1 cellular context compared by ENCODE assay signal in the genomic region with DNA sequence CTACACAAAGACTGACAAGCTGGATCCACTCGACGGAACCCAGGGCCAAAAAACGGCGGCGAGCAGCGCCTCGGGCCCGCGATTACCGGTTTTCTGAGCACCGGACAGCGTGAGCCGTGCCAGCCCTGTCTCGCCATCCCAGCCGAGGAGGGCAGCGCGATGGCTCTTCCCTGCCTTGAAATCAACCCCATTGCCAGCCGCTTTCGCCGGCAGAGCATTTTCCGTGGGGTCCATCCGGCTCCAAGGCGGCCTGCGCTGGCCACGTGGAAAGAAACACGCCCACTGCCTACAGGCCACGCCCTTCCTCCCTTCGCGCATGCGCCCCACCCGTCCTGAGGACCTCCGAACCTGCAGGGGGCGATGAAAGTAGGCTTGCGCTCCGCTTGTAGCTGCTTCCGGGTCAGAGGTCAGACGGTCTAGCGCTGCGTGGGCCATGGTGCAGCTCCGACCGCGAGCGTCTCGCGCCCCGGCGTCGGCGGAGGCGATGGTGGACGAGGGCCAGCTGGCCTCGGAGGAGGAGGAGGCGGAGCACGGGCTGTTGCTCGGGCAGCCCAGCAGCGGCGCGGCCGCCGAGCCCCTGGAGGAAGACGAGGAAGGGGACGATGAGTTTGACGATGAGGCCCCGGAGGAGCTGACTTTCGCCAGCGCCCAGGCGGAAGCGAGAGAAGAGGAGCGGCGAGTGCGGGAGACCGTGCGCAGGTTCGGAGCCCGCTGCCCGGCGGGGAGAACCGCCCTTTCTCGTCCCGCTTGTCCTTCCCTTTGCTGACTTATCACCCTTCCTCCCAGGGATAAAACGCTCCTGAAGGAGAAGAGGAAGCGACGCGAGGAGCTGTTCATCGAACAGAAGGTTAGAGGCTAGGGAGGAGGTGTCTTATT.
A peak's percentile ranks its signal among the peaks of the same experiment; 100 is the strongest.
TF ChIP-seq lines count a peak whose summit lies in the region.

A gene (plus strand): TSS at position 410 of the 876 bp plus-strand sequence. CDS start 24 bp downstream, at position 434.

TF ChIP-seq in HepG2, 621 proteins besides CTCF, POLR2A, EP300 and RAD21 (continued from another document and continues in another):
- TF ChIP-seq, protein P1, sequence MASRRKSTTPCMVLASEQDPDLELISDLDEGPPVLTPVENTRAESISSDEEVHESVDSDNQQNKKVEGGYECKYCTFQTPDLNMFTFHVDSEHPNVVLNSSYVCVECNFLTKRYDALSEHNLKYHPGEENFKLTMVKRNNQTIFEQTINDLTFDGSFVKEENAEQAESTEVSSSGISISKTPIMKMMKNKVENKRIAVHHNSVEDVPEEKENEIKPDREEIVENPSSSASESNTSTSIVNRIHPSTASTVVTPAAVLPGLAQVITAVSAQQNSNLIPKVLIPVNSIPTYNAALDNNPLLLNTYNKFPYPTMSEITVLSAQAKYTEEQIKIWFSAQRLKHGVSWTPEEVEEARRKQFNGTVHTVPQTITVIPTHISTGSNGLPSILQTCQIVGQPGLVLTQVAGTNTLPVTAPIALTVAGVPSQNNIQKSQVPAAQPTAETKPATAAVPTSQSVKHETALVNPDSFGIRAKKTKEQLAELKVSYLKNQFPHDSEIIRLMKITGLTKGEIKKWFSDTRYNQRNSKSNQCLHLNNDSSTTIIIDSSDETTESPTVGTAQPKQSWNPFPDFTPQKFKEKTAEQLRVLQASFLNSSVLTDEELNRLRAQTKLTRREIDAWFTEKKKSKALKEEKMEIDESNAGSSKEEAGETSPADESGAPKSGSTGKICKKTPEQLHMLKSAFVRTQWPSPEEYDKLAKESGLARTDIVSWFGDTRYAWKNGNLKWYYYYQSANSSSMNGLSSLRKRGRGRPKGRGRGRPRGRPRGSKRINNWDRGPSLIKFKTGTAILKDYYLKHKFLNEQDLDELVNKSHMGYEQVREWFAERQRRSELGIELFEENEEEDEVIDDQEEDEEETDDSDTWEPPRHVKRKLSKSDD (CRISPR knock-in tag; IDR thresholded peaks at IDR 0.05; ENCODE audit: low read depth): peak; percentile 95
- TF ChIP-seq SMAD1 (CRISPR knock-in tag; IDR thresholded peaks at IDR 0.05; ENCODE audit: borderline replicate concordance, low read depth) (peak; percentile 99; the same call in 1 of the 2 replicates), HOXD1 (CRISPR knock-in tag; IDR thresholded peaks at IDR 0.05) (peak; percentile 95), IKZF1 (IDR thresholded peaks at IDR 0.05) (no peak), GFI1 (CRISPR knock-in tag; IDR thresholded peaks at IDR 0.05; ENCODE audit: borderline replicate concordance) (peak; percentile 55; the same call in 1 of the 2 replicates), NFE2L1 (CRISPR knock-in tag; IDR thresholded peaks at IDR 0.05; ENCODE audit: borderline replicate concordance) (peak; percentile 74), ZNF24 (IDR thresholded peaks at IDR 0.05) (no peak), CHD4 (IDR thresholded peaks at IDR 0.05; ENCODE audit: borderline replicate concordance, low read length) (0 out of 2 replicates have a peak, but pooled peaks have one; percentile 16), ZNF326 (CRISPR knock-in tag; IDR thresholded peaks at IDR 0.05; ENCODE audit: borderline replicate concordance) (peak; percentile 35), CEBPB (IDR thresholded peaks at IDR 0.05; ENCODE audit: borderline replicate concordance, low read depth, low read length) (no peak), ZNF350 (CRISPR knock-in tag; IDR thresholded peaks at IDR 0.05; ENCODE audit: borderline replicate concordance, low read depth) (peak; percentile 99), BHLHE40 (IDR thresholded peaks at IDR 0.05; ENCODE audit: low read length) (peak; percentile 18; the same call in 1 of the 2 replicates), ZNF781 (CRISPR knock-in tag; IDR thresholded peaks at IDR 0.05; ENCODE audit: borderline replicate concordance, not compliant biosample characterization) (peak; percentile 94), U2AF2 (IDR thresholded peaks at IDR 0.05; ENCODE audit: low read depth, low read length) (no peak), ZNF235 (CRISPR knock-in tag; IDR thresholded peaks at IDR 0.05; ENCODE audit: borderline replicate concordance) (peak; percentile 78; the same call in 1 of the 2 replicates), IKZF4 (CRISPR knock-in tag; IDR thresholded peaks at IDR 0.05; ENCODE audit: borderline replicate concordance, low read depth, not compliant biosample characterization) (peak; percentile 94), ZBTB42 (CRISPR knock-in tag; IDR thresholded peaks at IDR 0.05) (peak; percentile 95; the same call in 1 of the 2 replicates), RARG (CRISPR knock-in tag; IDR thresholded peaks at IDR 0.05; ENCODE audit: low read depth) (peak; percentile 93), ARNT (IDR thresholded peaks at IDR 0.05) (no peak), CBFB (CRISPR knock-in tag; IDR thresholded peaks at IDR 0.05) (peak; percentile 98), ZNF891 (CRISPR knock-in tag; IDR thresholded peaks at IDR 0.05) (peak; percentile 99), ZNF441 (CRISPR knock-in tag; IDR thresholded peaks at IDR 0.05; ENCODE audit: borderline replicate concordance) (peak; percentile 91), TGIF2 (CRISPR knock-in tag; IDR thresholded peaks at IDR 0.05) (peak; percentile 99), ZNF569 (CRISPR knock-in tag; IDR thresholded peaks at IDR 0.05; ENCODE audit: borderline replicate concordance) (peak; percentile 95; the same call in 1 of the 2 replicates), ZNF20 (CRISPR knock-in tag; IDR thresholded peaks at IDR 0.05) (peak; percentile 7; the same call in 1 of the 2 replicates), ZNF138 (CRISPR knock-in tag; IDR thresholded peaks at IDR 0.05; ENCODE audit: low read depth) (peak; percentile 95), ZC3H13 (CRISPR knock-in tag; IDR thresholded peaks at IDR 0.05) (peak; percentile 97), ZNF841 (CRISPR knock-in tag; IDR thresholded peaks at IDR 0.05; ENCODE audit: borderline replicate concordance) (no peak; the same call in 1 of the 2 replicates), SKI (IDR thresholded peaks at IDR 0.05; ENCODE audit: partially characterized antibody) (peak; percentile 85), ZNF652 (CRISPR knock-in tag; IDR thresholded peaks at IDR 0.05; ENCODE audit: borderline replicate concordance, low read depth) (no peak; the same call in 1 of the 2 replicates), ZFAT (CRISPR knock-in tag; conservative IDR thresholded peaks at IDR 0.05) (peak; percentile 85), FOSL1 (CRISPR knock-in tag; IDR thresholded peaks at IDR 0.05; ENCODE audit: borderline replicate concordance) (0 out of 2 replicates have a peak, but pooled peaks have one; percentile 3), MAF1 (CRISPR knock-in tag; IDR thresholded peaks at IDR 0.05; ENCODE audit: borderline replicate concordance) (peak; percentile 92; the same call in 1 of the 2 replicates), FOXK1 (CRISPR knock-in tag; IDR thresholded peaks at IDR 0.05; ENCODE audit: borderline replicate concordance, low read depth) (peak; percentile 93)
- TF ChIP-seq, protein P2, sequence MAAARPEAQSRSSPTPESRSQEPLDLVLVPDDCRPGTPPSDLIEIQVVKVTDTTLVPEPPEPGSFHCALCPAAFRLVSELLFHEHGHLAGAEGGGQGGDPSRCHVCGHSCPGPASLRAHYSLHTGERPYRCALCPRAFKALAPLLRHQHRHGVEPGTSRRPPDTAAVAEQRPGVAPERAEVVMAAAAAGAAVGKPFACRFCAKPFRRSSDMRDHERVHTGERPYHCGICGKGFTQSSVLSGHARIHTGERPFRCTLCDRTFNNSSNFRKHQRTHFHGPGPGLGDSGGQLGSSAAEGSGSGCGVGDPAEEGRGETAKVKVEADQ (CRISPR knock-in tag; IDR thresholded peaks at IDR 0.05; ENCODE audit: borderline replicate concordance): peak; percentile 99
- TF ChIP-seq, protein P3, sequence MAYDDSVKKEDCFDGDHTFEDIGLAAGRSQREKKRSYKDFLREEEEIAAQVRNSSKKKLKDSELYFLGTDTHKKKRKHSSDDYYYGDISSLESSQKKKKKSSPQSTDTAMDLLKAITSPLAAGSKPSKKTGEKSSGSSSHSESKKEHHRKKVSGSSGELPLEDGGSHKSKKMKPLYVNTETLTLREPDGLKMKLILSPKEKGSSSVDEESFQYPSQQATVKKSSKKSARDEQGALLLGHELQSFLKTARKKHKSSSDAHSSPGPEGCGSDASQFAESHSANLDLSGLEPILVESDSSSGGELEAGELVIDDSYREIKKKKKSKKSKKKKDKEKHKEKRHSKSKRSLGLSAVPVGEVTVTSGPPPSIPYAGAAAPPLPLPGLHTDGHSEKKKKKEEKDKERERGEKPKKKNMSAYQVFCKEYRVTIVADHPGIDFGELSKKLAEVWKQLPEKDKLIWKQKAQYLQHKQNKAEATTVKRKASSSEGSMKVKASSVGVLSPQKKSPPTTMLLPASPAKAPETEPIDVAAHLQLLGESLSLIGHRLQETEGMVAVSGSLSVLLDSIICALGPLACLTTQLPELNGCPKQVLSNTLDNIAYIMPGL (CRISPR knock-in tag; IDR thresholded peaks at IDR 0.05; ENCODE audit: borderline replicate concordance in 1 of 2, low read depth in 1 of 2): peak; percentile 100
- TF ChIP-seq, protein P4, sequence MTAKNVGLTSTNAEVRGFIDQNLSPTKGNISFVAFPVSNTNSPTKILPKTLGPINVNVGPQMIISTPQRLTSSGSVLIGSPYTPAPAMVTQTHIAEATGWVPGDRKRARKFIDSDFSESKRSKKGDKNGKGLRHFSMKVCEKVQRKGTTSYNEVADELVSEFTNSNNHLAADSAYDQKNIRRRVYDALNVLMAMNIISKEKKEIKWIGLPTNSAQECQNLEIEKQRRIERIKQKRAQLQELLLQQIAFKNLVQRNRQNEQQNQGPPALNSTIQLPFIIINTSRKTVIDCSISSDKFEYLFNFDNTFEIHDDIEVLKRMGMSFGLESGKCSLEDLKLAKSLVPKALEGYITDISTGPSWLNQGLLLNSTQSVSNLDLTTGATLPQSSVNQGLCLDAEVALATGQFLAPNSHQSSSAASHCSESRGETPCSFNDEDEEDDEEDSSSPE (CRISPR knock-in tag; IDR thresholded peaks at IDR 0.05): peak; percentile 90
- TF ChIP-seq, protein P5, sequence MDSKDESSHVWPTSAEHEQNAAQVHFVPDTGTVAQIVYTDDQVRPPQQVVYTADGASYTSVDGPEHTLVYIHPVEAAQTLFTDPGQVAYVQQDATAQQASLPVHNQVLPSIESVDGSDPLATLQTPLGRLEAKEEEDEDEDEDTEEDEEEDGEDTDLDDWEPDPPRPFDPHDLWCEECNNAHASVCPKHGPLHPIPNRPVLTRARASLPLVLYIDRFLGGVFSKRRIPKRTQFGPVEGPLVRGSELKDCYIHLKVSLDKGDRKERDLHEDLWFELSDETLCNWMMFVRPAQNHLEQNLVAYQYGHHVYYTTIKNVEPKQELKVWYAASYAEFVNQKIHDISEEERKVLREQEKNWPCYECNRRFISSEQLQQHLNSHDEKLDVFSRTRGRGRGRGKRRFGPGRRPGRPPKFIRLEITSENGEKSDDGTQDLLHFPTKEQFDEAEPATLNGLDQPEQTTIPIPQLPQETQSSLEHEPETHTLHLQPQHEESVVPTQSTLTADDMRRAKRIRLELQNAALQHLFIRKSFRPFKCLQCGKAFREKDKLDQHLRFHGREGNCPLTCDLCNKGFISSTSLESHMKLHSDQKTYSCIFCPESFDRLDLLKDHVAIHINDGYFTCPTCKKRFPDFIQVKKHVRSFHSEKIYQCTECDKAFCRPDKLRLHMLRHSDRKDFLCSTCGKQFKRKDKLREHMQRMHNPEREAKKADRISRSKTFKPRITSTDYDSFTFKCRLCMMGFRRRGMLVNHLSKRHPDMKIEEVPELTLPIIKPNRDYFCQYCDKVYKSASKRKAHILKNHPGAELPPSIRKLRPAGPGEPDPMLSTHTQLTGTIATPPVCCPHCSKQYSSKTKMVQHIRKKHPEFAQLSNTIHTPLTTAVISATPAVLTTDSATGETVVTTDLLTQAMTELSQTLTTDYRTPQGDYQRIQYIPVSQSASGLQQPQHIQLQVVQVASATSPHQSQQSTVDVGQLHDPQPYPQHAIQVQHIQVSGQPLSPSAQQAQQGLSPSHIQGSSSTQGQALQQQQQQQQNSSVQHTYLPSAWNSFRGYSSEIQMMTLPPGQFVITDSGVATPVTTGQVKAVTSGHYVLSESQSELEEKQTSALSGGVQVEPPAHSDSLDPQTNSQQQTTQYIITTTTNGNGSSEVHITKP (CRISPR knock-in tag; IDR thresholded peaks at IDR 0.05; ENCODE audit: low read depth): peak; percentile 66
- TF ChIP-seq, protein P6, sequence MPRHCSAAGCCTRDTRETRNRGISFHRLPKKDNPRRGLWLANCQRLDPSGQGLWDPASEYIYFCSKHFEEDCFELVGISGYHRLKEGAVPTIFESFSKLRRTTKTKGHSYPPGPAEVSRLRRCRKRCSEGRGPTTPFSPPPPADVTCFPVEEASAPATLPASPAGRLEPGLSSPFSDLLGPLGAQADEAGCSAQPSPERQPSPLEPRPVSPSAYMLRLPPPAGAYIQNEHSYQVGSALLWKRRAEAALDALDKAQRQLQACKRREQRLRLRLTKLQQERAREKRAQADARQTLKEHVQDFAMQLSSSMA (CRISPR knock-in tag; IDR thresholded peaks at IDR 0.05): peak; percentile 98
- TF ChIP-seq, protein P7, sequence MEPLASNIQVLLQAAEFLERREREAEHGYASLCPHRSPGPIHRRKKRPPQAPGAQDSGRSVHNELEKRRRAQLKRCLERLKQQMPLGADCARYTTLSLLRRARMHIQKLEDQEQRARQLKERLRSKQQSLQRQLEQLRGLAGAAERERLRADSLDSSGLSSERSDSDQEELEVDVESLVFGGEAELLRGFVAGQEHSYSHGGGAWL (CRISPR knock-in tag; IDR thresholded peaks at IDR 0.05): peak; percentile 97
- TF ChIP-seq, protein P8, sequence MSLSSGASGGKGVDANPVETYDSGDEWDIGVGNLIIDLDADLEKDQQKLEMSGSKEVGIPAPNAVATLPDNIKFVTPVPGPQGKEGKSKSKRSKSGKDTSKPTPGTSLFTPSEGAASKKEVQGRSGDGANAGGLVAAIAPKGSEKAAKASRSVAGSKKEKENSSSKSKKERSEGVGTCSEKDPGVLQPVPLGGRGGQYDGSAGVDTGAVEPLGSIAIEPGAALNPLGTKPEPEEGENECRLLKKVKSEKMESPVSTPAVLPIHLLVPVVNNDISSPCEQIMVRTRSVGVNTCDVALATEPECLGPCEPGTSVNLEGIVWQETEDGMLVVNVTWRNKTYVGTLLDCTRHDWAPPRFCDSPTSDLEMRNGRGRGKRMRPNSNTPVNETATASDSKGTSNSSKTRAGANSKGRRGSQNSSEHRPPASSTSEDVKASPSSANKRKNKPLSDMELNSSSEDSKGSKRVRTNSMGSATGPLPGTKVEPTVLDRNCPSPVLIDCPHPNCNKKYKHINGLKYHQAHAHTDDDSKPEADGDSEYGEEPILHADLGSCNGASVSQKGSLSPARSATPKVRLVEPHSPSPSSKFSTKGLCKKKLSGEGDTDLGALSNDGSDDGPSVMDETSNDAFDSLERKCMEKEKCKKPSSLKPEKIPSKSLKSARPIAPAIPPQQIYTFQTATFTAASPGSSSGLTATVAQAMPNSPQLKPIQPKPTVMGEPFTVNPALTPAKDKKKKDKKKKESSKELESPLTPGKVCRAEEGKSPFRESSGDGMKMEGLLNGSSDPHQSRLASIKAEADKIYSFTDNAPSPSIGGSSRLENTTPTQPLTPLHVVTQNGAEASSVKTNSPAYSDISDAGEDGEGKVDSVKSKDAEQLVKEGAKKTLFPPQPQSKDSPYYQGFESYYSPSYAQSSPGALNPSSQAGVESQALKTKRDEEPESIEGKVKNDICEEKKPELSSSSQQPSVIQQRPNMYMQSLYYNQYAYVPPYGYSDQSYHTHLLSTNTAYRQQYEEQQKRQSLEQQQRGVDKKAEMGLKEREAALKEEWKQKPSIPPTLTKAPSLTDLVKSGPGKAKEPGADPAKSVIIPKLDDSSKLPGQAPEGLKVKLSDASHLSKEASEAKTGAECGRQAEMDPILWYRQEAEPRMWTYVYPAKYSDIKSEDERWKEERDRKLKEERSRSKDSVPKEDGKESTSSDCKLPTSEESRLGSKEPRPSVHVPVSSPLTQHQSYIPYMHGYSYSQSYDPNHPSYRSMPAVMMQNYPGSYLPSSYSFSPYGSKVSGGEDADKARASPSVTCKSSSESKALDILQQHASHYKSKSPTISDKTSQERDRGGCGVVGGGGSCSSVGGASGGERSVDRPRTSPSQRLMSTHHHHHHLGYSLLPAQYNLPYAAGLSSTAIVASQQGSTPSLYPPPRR (CRISPR knock-in tag; IDR thresholded peaks at IDR 0.05; ENCODE audit: borderline replicate concordance): peak; percentile 84
